Comparison of ENCODE assay signal across 16 cellular contexts in the genomic region with DNA sequence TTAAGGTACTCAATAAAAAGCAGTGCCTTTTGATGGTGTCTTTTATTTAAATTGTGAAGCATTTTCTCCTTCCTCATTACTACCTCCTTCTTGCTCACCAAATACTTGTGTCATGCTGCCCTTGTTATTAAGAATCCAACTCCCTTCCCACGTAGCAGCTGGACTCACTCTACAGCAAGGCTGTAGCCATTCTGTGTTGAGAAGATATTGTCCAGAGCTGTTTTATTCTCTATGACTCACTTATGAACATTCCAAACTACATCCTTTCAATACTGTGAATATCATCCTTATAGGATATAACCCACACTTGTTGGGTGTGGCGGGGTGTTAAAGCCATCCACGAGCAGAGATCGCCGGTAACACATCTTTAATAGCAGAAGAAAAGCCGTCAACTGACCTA.
"Had no signal": no experiment of that assay in that cellular context is flagged by ENCODE, and none has a peak within 500 bp of the region (broad histone marks: within the 10 kb centered on the region; RNA-seq: fewer than 3 reads in every experiment).

No MANE protein-coding gene starts in this region.

- H3K27ac ChIP-seq: left lung, uterus had no signal

- DNase-seq: activated B cell treated with CpG ODN at 0.5 μM for 24 hours; activated CD4-positive, alpha-beta T cell treated with anti-CD3 and anti-CD28 coated beads for 48 hours; activated CD8-positive, alpha-beta T cell treated with anti-CD3 and anti-CD28 coated beads for 36 hours; activated effector memory CD4-positive, alpha-beta T cell treated with Interleukin-2 at 50 U/mL for 16 hours; activated T-cell treated with anti-CD3 and anti-CD28 coated beads, Interleukin-2, amount 50 U/mL, for 4 hours; cerebellar nuclear complex; effector CD8-positive, alpha-beta T cell; hippocampal formation; kidney; left lung; mesendoderm; sigmoid colon; stimulated activated CD4-positive, alpha-beta T cell treated with anti-CD3 and anti-CD28 coated beads, Interleukin-2, amount 100 ng/mL, for 48 hours; SW 1271; uterus had no signal

- H3K9me3 ChIP-seq: left lung, sigmoid colon, uterus had no signal

- H3K27me3 ChIP-seq: left lung, sigmoid colon, uterus had no signal

- H3K4me1 ChIP-seq: left lung, uterus had no signal

- H3K4me3 ChIP-seq: left lung, sigmoid colon, uterus had no signal

- H3K36me3 ChIP-seq: left lung, sigmoid colon, uterus had no signal

- ATAC-seq: activated CD8-positive, alpha-beta T cell treated with anti-CD3 and anti-CD28 coated beads for 36 hours; activated T-cell treated with anti-CD3 and anti-CD28 coated beads, Interleukin-2, amount 50 U/mL, for 4 hours; left lung; stimulated activated memory B cell treated with anti-CD40 and anti-IgM and Interleukin-4, amounts not matched to agents 10 μg/mL and 1 μg/mL and 100 μg/mL, for 72 hours had no signal
